Comparison of ENCODE assay signal across 26 cellular contexts in genomic region chr3:82462977-82463376, GRCh38.
DNase-seq lines count a peak whose midpoint lies in the region; ATAC-seq and TF ChIP-seq lines count a peak whose summit lies in the region.
"Had no signal": no experiment of that assay in that cellular context is flagged by ENCODE, and none has a peak within 500 bp of the region (broad histone marks: within the 10 kb centered on the region; RNA-seq: fewer than 3 reads in every experiment).

No MANE protein-coding gene starts in this region.

- peak overlapping the region; percentile 8 to 58 (median 33) for H3K27ac Mint-ChIP-seq in nephron
- H3K27ac Mint-ChIP-seq: activated CD8-positive, alpha-beta T cell treated with anti-CD3 and anti-CD28 coated beads, Interleukin-2, amount 10 ng/mL, durations not matched to agents 7 days and 5 days; activated T-cell treated with anti-CD3 and anti-CD28 coated beads, Interleukin-2, amount 50 U/mL, for 24 hours had no signal

- POLR2A ChIA-PET in GM10248 (lab: Yijun Ruan, JAX), result no interaction called here

- H3K4me1 Mint-ChIP-seq in nephron, result no peaks in the 10 kb centered on the region

- peak; percentile 55 for DNase-seq in NCI-H2171 treated with DMSO at 0.1 percent for 48 hours (lab: John Stamatoyannopoulos, UW)
- no peak for DNase-seq in NCI-H2171 (lab: John Stamatoyannopoulos, UW)
- peak; percentile 60 for DNase-seq in NCI-H69 (lab: John Stamatoyannopoulos, UW)
- peak; percentile 1 for DNase-seq in cerebellar cortex (ENCODE audit: low spot score)
- DNase-seq in H7, result no peak
- no peak for DNase-seq in GM10248 (ENCODE audit: extremely low spot score)
- DNase-seq: activated CD4-positive, CD25-positive, alpha-beta regulatory T cell treated with anti-CD3 and anti-CD28 coated beads, Interleukin-2, amount 50 U/mL, for 72 hours; activated CD8-positive, alpha-beta T cell treated with anti-CD3 and anti-CD28 coated beads, Interleukin-2, amount 10 ng/mL, durations not matched to agents 7 days and 5 days; activated naive CD4-positive, alpha-beta T cell; activated T-cell treated with anti-CD3 and anti-CD28 coated beads, Interleukin-2, amount 50 U/mL, for 24 hours; dermis blood vessel endothelial cell; glutamatergic neuron; H9; left ventricle myocardium inferior; mucosa of descending colon; NCI-H187 treated with DMSO at 0.1 percent for 48 hours; NCI-H526 treated with DMSO at 0.1 percent for 48 hours; SHP77 treated with DMSO at 0.1 percent for 48 hours; upper lobe of left lung had no signal

- TF ChIP-seq CTCF in nephron (IDR thresholded peaks at IDR 0.05; ENCODE audit: unreplicated experiment in 3 of 3) (no peak), GM10248 (IDR thresholded peaks at IDR 0.05; ENCODE audit: control extremely low read depth, extremely low read depth, low read depth, missing control alignments) (no peak)

- no peaks in the 10 kb centered on the region for H3K27me3 Mint-ChIP-seq in nephron (ENCODE audit: low read depth)
- H3K27me3 Mint-ChIP-seq: activated T-cell treated with anti-CD3 and anti-CD28 coated beads, Interleukin-2, amount 50 U/mL, for 24 hours had no signal

- no peak for ATAC-seq in HG02763 (IDR thresholded peaks at IDR 0.05; ENCODE audit: unreplicated experiment)
- ATAC-seq: A549; activated CD8-positive, alpha-beta T cell treated with anti-CD3 and anti-CD28 coated beads, Interleukin-2, amount 10 ng/mL, durations not matched to agents 7 days and 5 days; K562; mucosa of descending colon had no signal

- no peak overlapping the region for H3K4me3 ChIP-seq in H7 (ENCODE audit: insufficient read depth, low read depth, low read length)
- H3K4me3 ChIP-seq: A549, cardiac muscle cell, K562, left ventricle myocardium inferior, mucosa of descending colon, PC-9, upper lobe of left lung had no signal

- no peaks in the 10 kb centered on the region for H3K36me3 ChIP-seq in H7 (replicated peaks; ENCODE audit: control insufficient read depth, insufficient read depth, low read length)
- H3K36me3 ChIP-seq: cardiac muscle cell, left ventricle myocardium inferior, upper lobe of left lung had no signal

- CTCF ChIA-PET in GM10248 (lab: Yijun Ruan, JAX), result no interaction called here

- no peaks in the 10 kb centered on the region for H3K36me3 Mint-ChIP-seq in nephron (ENCODE audit: low read depth)

- no peak overlapping the region for H3K4me3 Mint-ChIP-seq in nephron
- H3K4me3 Mint-ChIP-seq: activated CD8-positive, alpha-beta T cell treated with anti-CD3 and anti-CD28 coated beads, Interleukin-2, amount 10 ng/mL, durations not matched to agents 7 days and 5 days; activated T-cell treated with anti-CD3 and anti-CD28 coated beads, Interleukin-2, amount 50 U/mL, for 24 hours; H9; neural crest cell had no signal

- no peaks in the 10 kb centered on the region for H3K27me3 ChIP-seq in H7 (ENCODE audit: control insufficient read depth, insufficient read depth, low read length)
- H3K27me3 ChIP-seq: cardiac muscle cell, upper lobe of left lung had no signal

- H3K9me3 Mint-ChIP-seq in nephron, result no peaks in the 10 kb centered on the region

Comparison
In these comparisons a context has a peak if more than half of its experiments do, and no peak if none do; other contexts are left out.
1. DNase-seq: peak in NCI-H2171 treated with DMSO at 0.1 percent for 48 hours (single experiment), NCI-H69 (single experiment) and cerebellar cortex (single experiment); none in NCI-H2171 (single experiment), H7 (single experiment) and GM10248 (single experiment).